Comparison of ENCODE assay signal across 2 cellular contexts in genomic region chr21:40472026-40472425, GRCh38.
TF ChIP-seq lines count a peak whose summit lies in the region.

No MANE protein-coding gene starts in this region.

TF ChIP-seq in HEK293, 187 proteins besides CTCF, POLR2A, EP300 and RAD21 (continued from another document):
- TF ChIP-seq PRDM6 (tag by site-specific recombination; IDR thresholded peaks at IDR 0.05) (no peak), ZNF48 (tag by site-specific recombination; IDR thresholded peaks at IDR 0.05) (no peak)

TF ChIP-seq in GM23338, 12 proteins besides CTCF, POLR2A, EP300 and RAD21:
- TF ChIP-seq ZNF462 (CRISPR knock-in tag; IDR thresholded peaks at IDR 0.05) (no peak), CREB1 (CRISPR knock-in tag; IDR thresholded peaks at IDR 0.05; ENCODE audit: low read depth) (no peak), NANOG (IDR thresholded peaks at IDR 0.05; ENCODE audit: borderline replicate concordance) (no peak), POLR2AphosphoS5 (IDR thresholded peaks at IDR 0.05; ENCODE audit: low read depth) (no peak)
